ENCODE assay signal across 4 cellular contexts in genomic region chr12:95760371-95760770, GRCh38.
TF ChIP-seq lines count a peak whose summit lies in the region.

No MANE protein-coding gene starts in this region.

TF ChIP-seq in A549, 52 proteins besides CTCF, POLR2A, EP300 and RAD21:
- TF ChIP-seq FOSL2 (IDR thresholded peaks at IDR 0.05) (no peak), FOSL2 (CRISPR knock-in tag; IDR thresholded peaks at IDR 0.05) (no peak), MAFK (IDR thresholded peaks at IDR 0.05; ENCODE audit: partially characterized antibody) (peak; percentile 73)

TF ChIP-seq in IMR-90, 13 proteins besides CTCF, POLR2A, EP300 and RAD21:
- TF ChIP-seq MAFK (IDR thresholded peaks at IDR 0.05; ENCODE audit: low read depth, low read length) = 0 out of 2 replicates have a peak, but pooled peaks have one; percentile 43
- no peak for TF ChIP-seq CEBPB (IDR thresholded peaks at IDR 0.05; ENCODE audit: low read depth, low read length)

TF ChIP-seq in H1, 55 proteins besides CTCF, POLR2A, EP300 and RAD21:
- TF ChIP-seq CBX8 (IDR thresholded peaks at IDR 0.05; ENCODE audit: borderline replicate concordance, low read depth, low read length) = no peak
- TF ChIP-seq RBBP5 (IDR thresholded peaks at IDR 0.05; ENCODE audit: borderline replicate concordance, low read depth, low read length) = no peak
- no peak for TF ChIP-seq SP4 (IDR thresholded peaks at IDR 0.05; ENCODE audit: low read length)
- TF ChIP-seq TBP (IDR thresholded peaks at IDR 0.05; ENCODE audit: low read depth, low read length) = no peak
- TF ChIP-seq TEAD4 (IDR thresholded peaks at IDR 0.05; ENCODE audit: low read depth, low read length) = no peak
- no peak for TF ChIP-seq HDAC2 (IDR thresholded peaks at IDR 0.05; ENCODE audit: borderline replicate concordance in 1 of 2, low read depth in 2 of 2, low read length in 2 of 2)
- TF ChIP-seq MAX (IDR thresholded peaks at IDR 0.05) = no peak
- TF ChIP-seq BRCA1 (IDR thresholded peaks at IDR 0.05; ENCODE audit: low read depth, low read length) = no peak
- no peak for TF ChIP-seq MAFK (IDR thresholded peaks at IDR 0.05; ENCODE audit: low read depth, low read length)
- TF ChIP-seq SAP30 (IDR thresholded peaks at IDR 0.05; ENCODE audit: insufficient read depth, insufficient replicate concordance, low read length) = no peak
- no peak for TF ChIP-seq E2F6 (IDR thresholded peaks at IDR 0.05)
- TF ChIP-seq HDAC6 (IDR thresholded peaks at IDR 0.05; ENCODE audit: low read depth, low read length) = no peak
- TF ChIP-seq GABPA (IDR thresholded peaks at IDR 0.05; ENCODE audit: borderline replicate concordance, insufficient read depth, low read length) = no peak
- no peak for TF ChIP-seq SP2 (IDR thresholded peaks at IDR 0.05; ENCODE audit: low read length)
- no peak for TF ChIP-seq KDM4A (IDR thresholded peaks at IDR 0.05; ENCODE audit: low read depth, low read length, severe bottlenecking)
- TF ChIP-seq RFX5 (IDR thresholded peaks at IDR 0.05; ENCODE audit: borderline replicate concordance, low read depth, low read length) = no peak
- TF ChIP-seq CHD2 (IDR thresholded peaks at IDR 0.05; ENCODE audit: low read length) = no peak
TF ChIP-seq in H1: peak in this region for 0.

TF ChIP-seq in GM12891, 5 proteins besides CTCF, POLR2A, EP300 and RAD21:
- TF ChIP-seq PAX5 (IDR thresholded peaks at IDR 0.05; ENCODE audit: insufficient read depth, low read length, severe bottlenecking) (no peak), TAF1 (IDR thresholded peaks at IDR 0.05; ENCODE audit: low read depth, low read length) (no peak), POU2F2 (IDR thresholded peaks at IDR 0.05; ENCODE audit: low read depth, low read length) (no peak), POLR2AphosphoS5 (IDR thresholded peaks at IDR 0.05; ENCODE audit: low read depth, low read length) (no peak), SPI1 (IDR thresholded peaks at IDR 0.05; ENCODE audit: low read depth, low read length) (no peak)
TF ChIP-seq in GM12891: peak in this region for 0.
